Comparison of ENCODE assay signal across 2 cellular contexts in the genomic region with DNA sequence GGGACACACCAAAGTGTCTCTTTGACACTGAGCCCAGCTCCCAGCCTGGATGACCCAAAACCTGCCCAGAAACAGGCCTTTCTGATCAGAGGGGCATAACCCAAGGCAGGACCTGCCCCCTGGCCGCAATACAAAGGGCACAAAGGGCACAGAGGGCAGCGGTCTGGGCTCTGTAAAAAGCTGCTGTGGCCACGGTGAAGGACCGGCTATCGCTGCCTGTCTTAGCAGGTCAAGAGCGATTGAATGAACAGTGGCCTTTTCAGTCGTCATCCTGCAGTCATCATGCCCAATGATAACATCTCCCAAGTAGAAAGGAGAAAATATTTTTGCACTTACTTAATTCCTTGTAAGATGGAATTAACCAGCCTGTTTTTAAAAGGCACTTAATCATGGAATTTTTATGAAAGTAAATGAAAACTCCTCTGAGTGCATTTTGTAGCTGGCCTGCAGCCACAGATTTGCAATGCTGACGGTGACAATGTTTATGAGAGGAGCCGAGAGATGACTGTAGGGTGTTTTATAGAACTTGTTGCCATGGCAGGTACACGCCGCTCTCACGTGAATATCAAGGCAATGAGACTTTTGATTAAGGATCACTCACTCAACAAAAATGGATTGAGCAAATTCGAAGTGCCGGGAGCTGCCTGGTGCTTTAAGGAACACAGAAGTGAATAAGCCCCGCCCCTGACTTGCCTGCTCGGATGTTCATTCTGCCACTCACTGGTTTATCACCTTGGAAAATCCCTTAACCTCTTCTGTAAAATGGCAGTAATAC.
TF ChIP-seq lines count a peak whose summit lies in the region.

No MANE protein-coding gene starts in this region.

TF ChIP-seq in HEK293, 187 proteins besides CTCF, POLR2A, EP300 and RAD21 (continued from another document and continues in another):
- TF ChIP-seq, protein P1, sequence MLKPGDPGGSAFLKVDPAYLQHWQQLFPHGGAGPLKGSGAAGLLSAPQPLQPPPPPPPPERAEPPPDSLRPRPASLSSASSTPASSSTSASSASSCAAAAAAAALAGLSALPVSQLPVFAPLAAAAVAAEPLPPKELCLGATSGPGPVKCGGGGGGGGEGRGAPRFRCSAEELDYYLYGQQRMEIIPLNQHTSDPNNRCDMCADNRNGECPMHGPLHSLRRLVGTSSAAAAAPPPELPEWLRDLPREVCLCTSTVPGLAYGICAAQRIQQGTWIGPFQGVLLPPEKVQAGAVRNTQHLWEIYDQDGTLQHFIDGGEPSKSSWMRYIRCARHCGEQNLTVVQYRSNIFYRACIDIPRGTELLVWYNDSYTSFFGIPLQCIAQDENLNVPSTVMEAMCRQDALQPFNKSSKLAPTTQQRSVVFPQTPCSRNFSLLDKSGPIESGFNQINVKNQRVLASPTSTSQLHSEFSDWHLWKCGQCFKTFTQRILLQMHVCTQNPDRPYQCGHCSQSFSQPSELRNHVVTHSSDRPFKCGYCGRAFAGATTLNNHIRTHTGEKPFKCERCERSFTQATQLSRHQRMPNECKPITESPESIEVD (tag by site-specific recombination; IDR thresholded peaks at IDR 0.05) = peak; percentile 79
- TF ChIP-seq ZBTB20 (tag by site-specific recombination; IDR thresholded peaks at IDR 0.05) (no peak), ZNF610 (tag by site-specific recombination; IDR thresholded peaks at IDR 0.05; ENCODE audit: borderline replicate concordance) (no peak), FEZF1 (tag by site-specific recombination; IDR thresholded peaks at IDR 0.05) (peak; percentile 50; the same call in 1 of the 2 replicates), ZNF184 (tag by site-specific recombination; IDR thresholded peaks at IDR 0.05) (peak; percentile 22; the same call in 1 of the 2 replicates), PRDM1 (tag by site-specific recombination; IDR thresholded peaks at IDR 0.05) (peak; percentile 64; the same call in 1 of the 2 replicates), SCRT2 (tag by site-specific recombination; IDR thresholded peaks at IDR 0.05) (peak; percentile 86), ZNF366 (tag by site-specific recombination; conservative IDR thresholded peaks at IDR 0.05) (peak; percentile 44; the same call in 1 of the 2 replicates)
- TF ChIP-seq, protein P2, sequence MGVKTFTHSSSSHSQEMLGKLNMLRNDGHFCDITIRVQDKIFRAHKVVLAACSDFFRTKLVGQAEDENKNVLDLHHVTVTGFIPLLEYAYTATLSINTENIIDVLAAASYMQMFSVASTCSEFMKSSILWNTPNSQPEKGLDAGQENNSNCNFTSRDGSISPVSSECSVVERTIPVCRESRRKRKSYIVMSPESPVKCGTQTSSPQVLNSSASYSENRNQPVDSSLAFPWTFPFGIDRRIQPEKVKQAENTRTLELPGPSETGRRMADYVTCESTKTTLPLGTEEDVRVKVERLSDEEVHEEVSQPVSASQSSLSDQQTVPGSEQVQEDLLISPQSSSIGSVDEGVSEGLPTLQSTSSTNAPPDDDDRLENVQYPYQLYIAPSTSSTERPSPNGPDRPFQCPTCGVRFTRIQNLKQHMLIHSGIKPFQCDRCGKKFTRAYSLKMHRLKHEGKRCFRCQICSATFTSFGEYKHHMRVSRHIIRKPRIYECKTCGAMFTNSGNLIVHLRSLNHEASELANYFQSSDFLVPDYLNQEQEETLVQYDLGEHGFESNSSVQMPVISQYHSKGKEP (tag by site-specific recombination; IDR thresholded peaks at IDR 0.05) = peak; percentile 72
- TF ChIP-seq, protein P3, sequence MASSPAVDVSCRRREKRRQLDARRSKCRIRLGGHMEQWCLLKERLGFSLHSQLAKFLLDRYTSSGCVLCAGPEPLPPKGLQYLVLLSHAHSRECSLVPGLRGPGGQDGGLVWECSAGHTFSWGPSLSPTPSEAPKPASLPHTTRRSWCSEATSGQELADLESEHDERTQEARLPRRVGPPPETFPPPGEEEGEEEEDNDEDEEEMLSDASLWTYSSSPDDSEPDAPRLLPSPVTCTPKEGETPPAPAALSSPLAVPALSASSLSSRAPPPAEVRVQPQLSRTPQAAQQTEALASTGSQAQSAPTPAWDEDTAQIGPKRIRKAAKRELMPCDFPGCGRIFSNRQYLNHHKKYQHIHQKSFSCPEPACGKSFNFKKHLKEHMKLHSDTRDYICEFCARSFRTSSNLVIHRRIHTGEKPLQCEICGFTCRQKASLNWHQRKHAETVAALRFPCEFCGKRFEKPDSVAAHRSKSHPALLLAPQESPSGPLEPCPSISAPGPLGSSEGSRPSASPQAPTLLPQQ (tag by site-specific recombination; IDR thresholded peaks at IDR 0.05) = peak; percentile 20; the same call in 1 of the 2 replicates
- TF ChIP-seq, protein P4, sequence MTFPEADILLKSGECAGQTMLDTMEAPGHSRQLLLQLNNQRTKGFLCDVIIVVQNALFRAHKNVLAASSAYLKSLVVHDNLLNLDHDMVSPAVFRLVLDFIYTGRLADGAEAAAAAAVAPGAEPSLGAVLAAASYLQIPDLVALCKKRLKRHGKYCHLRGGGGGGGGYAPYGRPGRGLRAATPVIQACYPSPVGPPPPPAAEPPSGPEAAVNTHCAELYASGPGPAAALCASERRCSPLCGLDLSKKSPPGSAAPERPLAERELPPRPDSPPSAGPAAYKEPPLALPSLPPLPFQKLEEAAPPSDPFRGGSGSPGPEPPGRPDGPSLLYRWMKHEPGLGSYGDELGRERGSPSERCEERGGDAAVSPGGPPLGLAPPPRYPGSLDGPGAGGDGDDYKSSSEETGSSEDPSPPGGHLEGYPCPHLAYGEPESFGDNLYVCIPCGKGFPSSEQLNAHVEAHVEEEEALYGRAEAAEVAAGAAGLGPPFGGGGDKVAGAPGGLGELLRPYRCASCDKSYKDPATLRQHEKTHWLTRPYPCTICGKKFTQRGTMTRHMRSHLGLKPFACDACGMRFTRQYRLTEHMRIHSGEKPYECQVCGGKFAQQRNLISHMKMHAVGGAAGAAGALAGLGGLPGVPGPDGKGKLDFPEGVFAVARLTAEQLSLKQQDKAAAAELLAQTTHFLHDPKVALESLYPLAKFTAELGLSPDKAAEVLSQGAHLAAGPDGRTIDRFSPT (tag by site-specific recombination; IDR thresholded peaks at IDR 0.05) = 0 out of 2 replicates have a peak, but pooled peaks have one; percentile 39

TF ChIP-seq in WTC11, 78 proteins besides CTCF, POLR2A, EP300 and RAD21 (continued from another document):
- TF ChIP-seq, protein P5, sequence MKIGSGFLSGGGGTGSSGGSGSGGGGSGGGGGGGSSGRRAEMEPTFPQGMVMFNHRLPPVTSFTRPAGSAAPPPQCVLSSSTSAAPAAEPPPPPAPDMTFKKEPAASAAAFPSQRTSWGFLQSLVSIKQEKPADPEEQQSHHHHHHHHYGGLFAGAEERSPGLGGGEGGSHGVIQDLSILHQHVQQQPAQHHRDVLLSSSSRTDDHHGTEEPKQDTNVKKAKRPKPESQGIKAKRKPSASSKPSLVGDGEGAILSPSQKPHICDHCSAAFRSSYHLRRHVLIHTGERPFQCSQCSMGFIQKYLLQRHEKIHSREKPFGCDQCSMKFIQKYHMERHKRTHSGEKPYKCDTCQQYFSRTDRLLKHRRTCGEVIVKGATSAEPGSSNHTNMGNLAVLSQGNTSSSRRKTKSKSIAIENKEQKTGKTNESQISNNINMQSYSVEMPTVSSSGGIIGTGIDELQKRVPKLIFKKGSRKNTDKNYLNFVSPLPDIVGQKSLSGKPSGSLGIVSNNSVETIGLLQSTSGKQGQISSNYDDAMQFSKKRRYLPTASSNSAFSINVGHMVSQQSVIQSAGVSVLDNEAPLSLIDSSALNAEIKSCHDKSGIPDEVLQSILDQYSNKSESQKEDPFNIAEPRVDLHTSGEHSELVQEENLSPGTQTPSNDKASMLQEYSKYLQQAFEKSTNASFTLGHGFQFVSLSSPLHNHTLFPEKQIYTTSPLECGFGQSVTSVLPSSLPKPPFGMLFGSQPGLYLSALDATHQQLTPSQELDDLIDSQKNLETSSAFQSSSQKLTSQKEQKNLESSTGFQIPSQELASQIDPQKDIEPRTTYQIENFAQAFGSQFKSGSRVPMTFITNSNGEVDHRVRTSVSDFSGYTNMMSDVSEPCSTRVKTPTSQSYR (CRISPR knock-in tag; IDR thresholded peaks at IDR 0.05) = no peak
- TF ChIP-seq, protein P6, sequence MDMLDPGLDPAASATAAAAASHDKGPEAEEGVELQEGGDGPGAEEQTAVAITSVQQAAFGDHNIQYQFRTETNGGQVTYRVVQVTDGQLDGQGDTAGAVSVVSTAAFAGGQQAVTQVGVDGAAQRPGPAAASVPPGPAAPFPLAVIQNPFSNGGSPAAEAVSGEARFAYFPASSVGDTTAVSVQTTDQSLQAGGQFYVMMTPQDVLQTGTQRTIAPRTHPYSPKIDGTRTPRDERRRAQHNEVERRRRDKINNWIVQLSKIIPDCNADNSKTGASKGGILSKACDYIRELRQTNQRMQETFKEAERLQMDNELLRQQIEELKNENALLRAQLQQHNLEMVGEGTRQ (CRISPR knock-in tag; IDR thresholded peaks at IDR 0.05) = no peak
- TF ChIP-seq RELA (CRISPR knock-in tag; IDR thresholded peaks at IDR 0.05; ENCODE audit: borderline replicate concordance) = no peak
- TF ChIP-seq, protein P7, sequence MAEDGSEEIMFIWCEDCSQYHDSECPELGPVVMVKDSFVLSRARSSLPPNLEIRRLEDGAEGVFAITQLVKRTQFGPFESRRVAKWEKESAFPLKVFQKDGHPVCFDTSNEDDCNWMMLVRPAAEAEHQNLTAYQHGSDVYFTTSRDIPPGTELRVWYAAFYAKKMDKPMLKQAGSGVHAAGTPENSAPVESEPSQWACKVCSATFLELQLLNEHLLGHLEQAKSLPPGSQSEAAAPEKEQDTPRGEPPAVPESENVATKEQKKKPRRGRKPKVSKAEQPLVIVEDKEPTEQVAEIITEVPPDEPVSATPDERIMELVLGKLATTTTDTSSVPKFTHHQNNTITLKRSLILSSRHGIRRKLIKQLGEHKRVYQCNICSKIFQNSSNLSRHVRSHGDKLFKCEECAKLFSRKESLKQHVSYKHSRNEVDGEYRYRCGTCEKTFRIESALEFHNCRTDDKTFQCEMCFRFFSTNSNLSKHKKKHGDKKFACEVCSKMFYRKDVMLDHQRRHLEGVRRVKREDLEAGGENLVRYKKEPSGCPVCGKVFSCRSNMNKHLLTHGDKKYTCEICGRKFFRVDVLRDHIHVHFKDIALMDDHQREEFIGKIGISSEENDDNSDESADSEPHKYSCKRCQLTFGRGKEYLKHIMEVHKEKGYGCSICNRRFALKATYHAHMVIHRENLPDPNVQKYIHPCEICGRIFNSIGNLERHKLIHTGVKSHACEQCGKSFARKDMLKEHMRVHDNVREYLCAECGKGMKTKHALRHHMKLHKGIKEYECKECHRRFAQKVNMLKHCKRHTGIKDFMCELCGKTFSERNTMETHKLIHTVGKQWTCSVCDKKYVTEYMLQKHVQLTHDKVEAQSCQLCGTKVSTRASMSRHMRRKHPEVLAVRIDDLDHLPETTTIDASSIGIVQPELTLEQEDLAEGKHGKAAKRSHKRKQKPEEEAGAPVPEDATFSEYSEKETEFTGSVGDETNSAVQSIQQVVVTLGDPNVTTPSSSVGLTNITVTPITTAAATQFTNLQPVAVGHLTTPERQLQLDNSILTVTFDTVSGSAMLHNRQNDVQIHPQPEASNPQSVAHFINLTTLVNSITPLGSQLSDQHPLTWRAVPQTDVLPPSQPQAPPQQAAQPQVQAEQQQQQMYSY (CRISPR knock-in tag; IDR thresholded peaks at IDR 0.05) = no peak
- TF ChIP-seq RORB (CRISPR knock-in tag; IDR thresholded peaks at IDR 0.05) = no peak
- TF ChIP-seq ZNF396 (CRISPR knock-in tag; IDR thresholded peaks at IDR 0.05; ENCODE audit: borderline replicate concordance) = no peak
- no peak for TF ChIP-seq OVOL2 (CRISPR knock-in tag; IDR thresholded peaks at IDR 0.05; ENCODE audit: borderline replicate concordance)
- no peak for TF ChIP-seq NR2C2 (CRISPR knock-in tag; IDR thresholded peaks at IDR 0.05)
- TF ChIP-seq NR3C1 (CRISPR knock-in tag; conservative IDR thresholded peaks at IDR 0.05; ENCODE audit: low read depth) = no peak
- TF ChIP-seq, protein P8, sequence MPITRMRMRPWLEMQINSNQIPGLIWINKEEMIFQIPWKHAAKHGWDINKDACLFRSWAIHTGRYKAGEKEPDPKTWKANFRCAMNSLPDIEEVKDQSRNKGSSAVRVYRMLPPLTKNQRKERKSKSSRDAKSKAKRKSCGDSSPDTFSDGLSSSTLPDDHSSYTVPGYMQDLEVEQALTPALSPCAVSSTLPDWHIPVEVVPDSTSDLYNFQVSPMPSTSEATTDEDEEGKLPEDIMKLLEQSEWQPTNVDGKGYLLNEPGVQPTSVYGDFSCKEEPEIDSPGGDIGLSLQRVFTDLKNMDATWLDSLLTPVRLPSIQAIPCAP (CRISPR knock-in tag; IDR thresholded peaks at IDR 0.05) = no peak
- TF ChIP-seq GRHL2 (CRISPR knock-in tag; IDR thresholded peaks at IDR 0.05; ENCODE audit: insufficient replicate concordance, severe bottlenecking) = no peak
- TF ChIP-seq FOXJ3 (CRISPR knock-in tag; IDR thresholded peaks at IDR 0.05; ENCODE audit: borderline replicate concordance) = no peak
